Comparison of ENCODE assay signal across 8 cellular contexts in genomic region chr4:43132010-43132582, GRCh38.
DNase-seq lines count a peak whose midpoint lies in the region; ATAC-seq and FAIRE-seq lines count a peak whose summit lies in the region.

No MANE protein-coding gene starts in this region.

- no peak overlapping the region for H3K4me3 ChIP-seq in right cardiac atrium (ENCODE audit: low read length)
- H3K4me3 ChIP-seq in small intestine (ENCODE audit: low read depth in 1 of 2, low read length in 2 of 2), result no peak overlapping the region

- no peaks in the 10 kb centered on the region for H3K27me3 ChIP-seq in right cardiac atrium (ENCODE audit: control insufficient read depth, insufficient read depth)
- H3K27me3 ChIP-seq in small intestine (ENCODE audit: control insufficient read depth in 2 of 2, insufficient read depth in 2 of 2, low read length in 2 of 2), result no peaks in the 10 kb centered on the region

- H3K27ac ChIP-seq in right cardiac atrium (ENCODE audit: low read length), result no peak overlapping the region
- no peak overlapping the region for H3K27ac ChIP-seq in small intestine (ENCODE audit: low read depth in 1 of 2, low read length in 1 of 2)

- intact Hi-C loops in right cardiac atrium (cut with DNase I), result loop anchor here in 2 of 4 donors (10.0 kb wide), 1 partner anchor 1493 kb away; no protein-coding TSS in a partner anchor

- DNase-seq in DMS114 treated with DMSO at 0.1 percent for 48 hours (lab: John Stamatoyannopoulos, UW; ENCODE audit: unreplicated experiment) (peak; percentile 17), NCI-H69 (lab: John Stamatoyannopoulos, UW) (peak; percentile 13), right cardiac atrium (peak in 2 of 3 donors; percentile 32 to 65), small intestine (peak; percentile 20), activated gamma-delta T cell (lab: John Stamatoyannopoulos, UW) (no peak)
- peak; percentile 17 for DNase-seq in activated naive CD4-positive, alpha-beta T cell treated with anti-CD3 and anti-CD28 coated beads, Interleukin-2, amount 50 U/mL, for 16 hours

- H3K4me1 ChIP-seq in right cardiac atrium (ENCODE audit: control insufficient read depth, insufficient read depth, low read length), result no peaks in the 10 kb centered on the region
- no peaks in the 10 kb centered on the region for H3K4me1 ChIP-seq in small intestine (ENCODE audit: control insufficient read depth in 2 of 2, insufficient read depth in 1 of 2, low read depth in 1 of 2, low read length in 1 of 2)

- no peaks in the 10 kb centered on the region for H3K36me3 ChIP-seq in small intestine (ENCODE audit: control insufficient read depth in 2 of 2, insufficient read depth in 2 of 2, low read length in 2 of 2)

- ATAC-seq in GM19035 (IDR thresholded peaks at IDR 0.05; ENCODE audit: unreplicated experiment) (peak; percentile 88), HG03432 (IDR thresholded peaks at IDR 0.05; ENCODE audit: unreplicated experiment) (peak; percentile 91), right cardiac atrium (no peak)

- H3K9me3 ChIP-seq in right cardiac atrium (ENCODE audit: control insufficient read depth, low read length), result no peaks in the 10 kb centered on the region
- no peaks in the 10 kb centered on the region for H3K9me3 ChIP-seq in small intestine (ENCODE audit: control insufficient read depth, low read depth)

- no peak for FAIRE-seq in small intestine (lab: Jason Lieb, UNC)

- 42% methylated on average over 11 of the region's 11 CpGs for WGBS in right cardiac atrium
- 41 to 44% (median 43%) methylated on average over 11 of the region's 11 CpGs for WGBS in small intestine, 3 donors

Comparison
In these comparisons a context has a peak if more than half of its experiments do, and no peak if none do; other contexts are left out.
1. ATAC-seq: peak in GM19035 (single experiment) and HG03432 (single experiment); none in right cardiac atrium (0 of 2).